In genomic region chr1:154206212-154206611, GRCh38 we compare ENCODE assay signal across 10 cellular contexts. TPM values are rescaled to one million over a fixed set of nuclear protein-coding genes. Genes with fewer than 3 reads are reported as not detected.
DNase-seq lines count a peak whose midpoint lies in the region; ATAC-seq and TF ChIP-seq lines count a peak whose summit lies in the region.
"Had no signal": no experiment of that assay in that cellular context is flagged by ENCODE, and none has a peak within 500 bp of the region (broad histone marks: within the 10 kb centered on the region; RNA-seq: fewer than 3 reads in every experiment).

CFAP141 (minus strand) TSS chr1:154206333; CDS start chr1:154206307, 26 bp downstream.

- peak within 1 kb of the TSS; percentile 39 for H3K27ac Mint-ChIP-seq in activated CD8-positive, alpha-beta memory T cell treated with anti-CD3 and anti-CD28 coated beads, Interleukin-2, amount 10 ng/mL, durations not matched to agents 7 days and 5 days

- no peaks in the 10 kb centered on the region for H4K20me1 ChIP-seq in osteoblast (ENCODE audit: insufficient read depth, low read length)

- H3K4me3 ChIP-seq in NB4 (ENCODE audit: low read depth, low read length) (no peak within 1 kb of the TSS), body of pancreas (no peak within 1 kb of the TSS), osteoblast (ENCODE audit: insufficient read depth, low read length) (no peak within 1 kb of the TSS)
- H3K4me3 ChIP-seq: heart right ventricle, prostate gland had no signal

- intact Hi-C loops in body of pancreas (cut with DNase I) = no loop called here

- H3K4me1 ChIP-seq in body of pancreas (no peaks in the 10 kb centered on the region), osteoblast (ENCODE audit: insufficient read depth, low read length) (no peaks in the 10 kb centered on the region)
- H3K4me1 ChIP-seq: heart right ventricle, prostate gland had no signal

- no peaks in the 10 kb centered on the region for H3K27me3 ChIP-seq in body of pancreas
- no peaks in the 10 kb centered on the region for H3K27me3 ChIP-seq in osteoblast (ENCODE audit: insufficient read depth, low read length)
- H3K27me3 ChIP-seq: heart right ventricle had no signal

- no peak within 1 kb of the TSS for H3K4me3 Mint-ChIP-seq in activated CD8-positive, alpha-beta memory T cell treated with anti-CD3 and anti-CD28 coated beads, Interleukin-2, amount 10 ng/mL, durations not matched to agents 7 days and 5 days

- ATAC-seq in activated CD8-positive, alpha-beta memory T cell treated with anti-CD3 and anti-CD28 coated beads, Interleukin-2, amount 10 ng/mL, durations not matched to agents 7 days and 5 days = peak; percentile 67
- ATAC-seq in body of pancreas (peak; percentile 63), GM19397 (IDR thresholded peaks at IDR 0.05; ENCODE audit: unreplicated experiment) (no peak), GM21390 (IDR thresholded peaks at IDR 0.05; ENCODE audit: unreplicated experiment) (no peak)

- CTCF ChIA-PET in activated CD8-positive, alpha-beta memory T cell treated with anti-CD3 and anti-CD28 coated beads, Interleukin-2, amount 10 ng/mL, durations not matched to agents 7 days and 5 days (lab: Charles Lee) = no interaction called here

- no peaks in the 10 kb centered on the region for H3K9me3 ChIP-seq in body of pancreas
- no peaks in the 10 kb centered on the region for H3K9me3 ChIP-seq in osteoblast (ENCODE audit: low read depth, low read length)
- H3K9me3 ChIP-seq: heart right ventricle, prostate gland had no signal

- no peaks in the 10 kb centered on the region for H3K9me3 Mint-ChIP-seq in activated CD8-positive, alpha-beta memory T cell treated with anti-CD3 and anti-CD28 coated beads, Interleukin-2, amount 10 ng/mL, durations not matched to agents 7 days and 5 days (ENCODE audit: low read depth)

- no peak for TF ChIP-seq POLR2A in NB4 (IDR thresholded peaks at IDR 0.05; ENCODE audit: extremely low read depth, insufficient read length)
- TF ChIP-seq POLR2A in body of pancreas (IDR thresholded peaks at IDR 0.05) = no peak

- no peak within 1 kb of the TSS for H3K27ac ChIP-seq in body of pancreas
- H3K27ac ChIP-seq in osteoblast (ENCODE audit: low read depth, low read length) = no peak within 1 kb of the TSS
- H3K27ac ChIP-seq: heart right ventricle, prostate gland had no signal

- H2AFZ ChIP-seq in osteoblast (ENCODE audit: low read length) = no peak within 1 kb of the TSS

- no peaks in the 10 kb centered on the region for H3K79me2 ChIP-seq in osteoblast (ENCODE audit: insufficient read depth, low read length)

- no peaks in the 10 kb centered on the region for H3K27me3 Mint-ChIP-seq in activated CD8-positive, alpha-beta memory T cell treated with anti-CD3 and anti-CD28 coated beads, Interleukin-2, amount 10 ng/mL, durations not matched to agents 7 days and 5 days

- H3K36me3 ChIP-seq in body of pancreas (replicated peaks in 1 of 2; ENCODE audit: insufficient read depth in 1 of 2, low read depth in 2 of 2) = peaks cover 0 to 22% of the 10 kb centered on the region in 2 donors
- peaks cover 47% of the 10 kb centered on the region for H3K36me3 ChIP-seq in osteoblast (ENCODE audit: insufficient read depth, low read length)

- no peak within 1 kb of the TSS for H3K4me2 ChIP-seq in osteoblast (ENCODE audit: insufficient read depth, low read length)

- TF ChIP-seq CTCF in NB4 (IDR thresholded peaks at IDR 0.05; ENCODE audit: low read depth, low read length) = no peak
- no peak for TF ChIP-seq CTCF in body of pancreas (IDR thresholded peaks at IDR 0.05)
- no peak for TF ChIP-seq CTCF in osteoblast (IDR thresholded peaks at IDR 0.05; ENCODE audit: extremely low read depth, low read depth, low read length)

- WGBS in body of pancreas, 2 donors = 83 to 85% methylated on average over 1 of the region's 1 CpG

- H3K36me3 Mint-ChIP-seq in activated CD8-positive, alpha-beta memory T cell treated with anti-CD3 and anti-CD28 coated beads, Interleukin-2, amount 10 ng/mL, durations not matched to agents 7 days and 5 days = peaks cover 20% of the 10 kb centered on the region

- H3K4me1 Mint-ChIP-seq in activated CD8-positive, alpha-beta memory T cell treated with anti-CD3 and anti-CD28 coated beads, Interleukin-2, amount 10 ng/mL, durations not matched to agents 7 days and 5 days = peaks cover 12% of the 10 kb centered on the region

- DNase-seq in activated CD8-positive, alpha-beta memory T cell treated with anti-CD3 and anti-CD28 coated beads, Interleukin-2, amount 10 ng/mL, durations not matched to agents 7 days and 5 days = no peak
- DNase-seq in activated CD8-positive, alpha-beta memory T cell treated with anti-CD3 and anti-CD28 coated beads, Interleukin-2, amount 50 U/mL, for 4 hours = no peak
- DNase-seq in NB4 (ENCODE audit: low read depth) (peak; percentile 14), body of pancreas (no peak), osteoblast (ENCODE audit: insufficient read length, low spot score, missing footprints) (peak; percentile 62), SIG-M5 treated with dmso at 0.1 percent for 504 hours (lab: John Stamatoyannopoulos, UW; ENCODE audit: unreplicated experiment) (no peak)
- DNase-seq: heart right ventricle had no signal

RNA-seq across cellular contexts. Expression of gene CFAP141, which starts in this region (rescaled TPM):
- total RNA-seq in activated CD8-positive, alpha-beta memory T cell treated with anti-CD3 and anti-CD28 coated beads, Interleukin-2, amount 10 ng/mL, durations not matched to agents 7 days and 5 days = not detected
- total RNA-seq in body of pancreas (not detected), osteoblast (not detected in 2 replicates)
- total RNA-seq: prostate gland had no signal

Comparison
In these comparisons a context has a peak if more than half of its experiments do, and no peak if none do; other contexts are left out.
1. Peak in ATAC-seq in activated CD8-positive, alpha-beta memory T cell treated with anti-CD3 and anti-CD28 coated beads, Interleukin-2, amount 10 ng/mL, durations not matched to agents 7 days and 5 days; RNA of the gene not detected or under 1 TPM.
2. Peak in ATAC-seq in body of pancreas; RNA of the gene not detected or under 1 TPM.
3. Peak in DNase-seq in osteoblast; RNA of the gene not detected or under 1 TPM.